In the genomic region with DNA sequence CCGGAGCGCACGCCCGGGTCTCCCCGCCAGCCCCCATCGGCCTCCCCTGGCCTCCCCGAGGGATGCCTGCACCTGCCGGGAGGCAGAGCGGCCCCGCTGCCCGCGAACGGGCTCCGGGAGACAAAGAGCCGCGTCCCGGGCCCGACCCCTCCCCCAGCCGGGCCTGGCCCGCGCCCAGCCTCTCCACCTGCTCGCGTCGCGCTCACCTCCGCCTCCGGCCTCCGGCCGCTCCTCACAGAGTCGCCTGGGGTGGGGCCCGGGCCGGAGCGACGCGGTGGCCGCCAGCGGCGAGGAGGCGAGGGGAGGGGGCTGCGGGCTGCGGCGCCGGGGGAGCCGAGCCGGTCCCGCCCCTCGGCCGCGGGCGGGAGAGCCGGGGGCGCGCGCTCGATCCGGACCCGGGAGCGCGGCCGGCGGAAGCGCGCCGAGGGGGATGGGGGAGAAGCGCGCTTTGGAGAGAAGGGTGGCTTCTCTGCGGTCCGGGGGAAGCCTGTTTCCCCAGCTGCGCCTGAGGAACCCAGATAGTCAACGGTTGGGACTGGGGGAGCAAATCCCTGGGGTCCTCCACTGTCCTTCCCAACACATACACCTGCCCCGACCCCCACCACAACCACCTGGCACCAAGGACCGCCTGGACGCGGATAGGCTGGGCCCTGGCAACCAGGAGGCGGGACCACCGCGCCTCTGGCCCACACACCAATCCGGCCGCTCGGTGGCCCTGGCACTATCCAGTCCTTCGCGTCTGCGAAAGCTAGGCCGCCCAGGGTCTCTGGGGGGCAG, we compare ENCODE assay signal across 8 cellular contexts. TPM values are rescaled to one million over a fixed set of nuclear protein-coding genes. Genes with fewer than 3 reads are reported as not detected.
A peak's percentile ranks its signal among the peaks of the same experiment; 100 is the strongest.
DNase-seq lines count a peak whose midpoint lies in the region; ATAC-seq and TF ChIP-seq lines count a peak whose summit lies in the region.

PRR36 (minus strand) TSS at position 311 of the 777 bp plus-strand sequence. CDS start 701 bp downstream, outside the sequence.

- TF ChIP-seq CTCF in astrocyte of the cerebellum (IDR thresholded peaks at IDR 0.05; ENCODE audit: low read depth, low read length, missing control alignments) (no peak), left lung (IDR thresholded peaks at IDR 0.05) (no peak), vagina (IDR thresholded peaks at IDR 0.05) (no peak)

- H3K36me3 ChIP-seq in left lung (no peaks in the 10 kb centered on the region), vagina (no peaks in the 10 kb centered on the region)

- intact Hi-C loops in left lung (cut with DNase I) (no loop called here), vagina (cut with DNase I) (no loop called here)

- H3K4me1 ChIP-seq in left lung = peaks cover 3 to 39% of the 10 kb centered on the region in 2 donors
- H3K4me1 ChIP-seq in vagina = peaks cover 51% of the 10 kb centered on the region

- DNase-seq in activated CD4-positive, alpha-beta T cell treated with anti-CD3 and anti-CD28 coated beads for 48 hours = peak; percentile 46
- no peak for DNase-seq in activated CD4-positive, alpha-beta T cell treated with anti-CD3 and anti-CD28 coated beads, Interleukin-2, amount 50 U/mL, for 4 hours
- peak; percentile 88 for DNase-seq in NCI-H2196 (lab: John Stamatoyannopoulos, UW; ENCODE audit: unreplicated experiment)
- DNase-seq in astrocyte of the cerebellum (ENCODE audit: low read depth) = no peak
- DNase-seq in left lung = no peak
- no peak for DNase-seq in vagina (ENCODE audit: extremely low spot score in 2 of 2)

- TF ChIP-seq POLR2A in vagina (IDR thresholded peaks at IDR 0.05) = no peak

- H3K27ac ChIP-seq in left lung (no peak within 1 kb of the TSS), vagina (no peak within 1 kb of the TSS)

- in situ Hi-C loops in astrocyte of the cerebellum (cut with HindIII; ENCODE audit: low sequenced_read_pairs) = no loop called here

- H3K4me3 ChIP-seq in astrocyte of the cerebellum (ENCODE audit: low read depth, low read length) (peak within 1 kb of the TSS; percentile 25), left lung (peak within 1 kb of the TSS; percentile 7 to 35), vagina (peak within 1 kb of the TSS in 1 of 2 donors; percentile 33)

- ATAC-seq in left lung (peak; percentile 53), GM18868 (IDR thresholded peaks at IDR 0.05; ENCODE audit: unreplicated experiment) (no peak), HG03108 (IDR thresholded peaks at IDR 0.05; ENCODE audit: unreplicated experiment) (no peak)

- H3K27me3 ChIP-seq in left lung (peaks cover 27 to 56% of the 10 kb centered on the region in 2 donors), vagina (no peaks in the 10 kb centered on the region)

- H3K9me3 ChIP-seq in left lung = no peaks in the 10 kb centered on the region
- no peaks in the 10 kb centered on the region for H3K9me3 ChIP-seq in vagina

RNA-seq across cellular contexts. Expression of gene PRR36, which starts in this region (rescaled TPM):
- 1 to 10 TPM; 1.2 to 4.2 TPM for total RNA-seq in left lung
- total RNA-seq in vagina = not detected

Comparison
In these comparisons a context has a peak if more than half of its experiments do, and no peak if none do; other contexts are left out.
1. DNase-seq: peak in activated CD4-positive, alpha-beta T cell treated with anti-CD3 and anti-CD28 coated beads for 48 hours (single experiment) and NCI-H2196 (single experiment); none in activated CD4-positive, alpha-beta T cell treated with anti-CD3 and anti-CD28 coated beads, Interleukin-2, amount 50 U/mL, for 4 hours (0 of 2), astrocyte of the cerebellum (single experiment), left lung (0 of 2) and vagina (0 of 2).